ENCODE assay signal across 19 cellular contexts in the genomic region with DNA sequence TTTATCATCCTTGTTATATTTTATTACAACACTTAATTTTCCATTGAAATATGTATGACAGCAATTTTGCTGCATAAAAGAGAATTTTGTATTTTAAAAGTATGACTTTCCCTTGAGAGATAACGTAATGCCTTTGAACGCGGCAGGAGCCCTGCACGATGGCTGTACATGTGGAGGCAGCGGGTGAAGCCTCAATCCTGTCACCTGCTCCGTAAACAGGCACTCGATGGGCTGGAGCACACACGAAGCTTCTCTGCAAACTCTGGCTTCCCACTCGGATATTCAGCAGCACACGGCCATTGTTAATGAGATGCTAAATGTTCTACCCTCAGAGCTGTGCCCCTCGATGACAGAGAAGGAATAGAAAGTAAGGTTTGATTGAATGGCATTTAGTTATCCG.
DNase-seq lines count a peak whose midpoint lies in the region; ATAC-seq and TF ChIP-seq lines count a peak whose summit lies in the region.
"Had no signal": no experiment of that assay in that cellular context is flagged by ENCODE, and none has a peak within 500 bp of the region (broad histone marks: within the 10 kb centered on the region; RNA-seq: fewer than 3 reads in every experiment).

No MANE protein-coding gene starts in this region.

- H3K4me1 ChIP-seq in H9 (ENCODE audit: insufficient read depth, low read length) (no peaks in the 10 kb centered on the region), colonic mucosa (no peaks in the 10 kb centered on the region), neuronal stem cell (ENCODE audit: control insufficient read depth in 2 of 2, insufficient read depth in 1 of 2, low read depth in 1 of 2, low read length in 2 of 2) (peaks cover 0 to 2% of the 10 kb centered on the region in 2 donors)
- H3K4me1 ChIP-seq: BLaER1, Caco-2, HAP-1 had no signal

- H3K27ac Mint-ChIP-seq in H9 (no peak overlapping the region), progenitor cell of endocrine pancreas (no peak overlapping the region)
- H3K27ac Mint-ChIP-seq: B cell; CD4-positive, CD25-positive, alpha-beta regulatory T cell; CD8-positive, alpha-beta T cell; GM23338; HFFc6 had no signal

- H3K23me2 ChIP-seq in H9 (ENCODE audit: insufficient read length, low read depth, low read length, poor library complexity, severe bottlenecking): no peaks in the 10 kb centered on the region

- H3K4ac ChIP-seq in H9 (ENCODE audit: low read depth, low read length) (no peak overlapping the region), neuronal stem cell (ENCODE audit: low read length) (no peak overlapping the region)

- H3K27me3 Mint-ChIP-seq in H9 (ENCODE audit: low read depth): peaks cover 100% of the 10 kb centered on the region
- peaks cover 56% of the 10 kb centered on the region for H3K27me3 Mint-ChIP-seq in progenitor cell of endocrine pancreas

- H3K18ac ChIP-seq in H9 (ENCODE audit: insufficient read length, low read depth, low read length) (no peak overlapping the region), neuronal stem cell (ENCODE audit: low read length) (no peak overlapping the region)

- H3K4me3 Mint-ChIP-seq in H9 (no peak overlapping the region), progenitor cell of endocrine pancreas (ENCODE audit: low read depth) (no peak overlapping the region)
- H3K4me3 Mint-ChIP-seq: B cell; CD4-positive, CD25-positive, alpha-beta regulatory T cell; CD8-positive, alpha-beta T cell; GM23338; HFFc6 had no signal

- ATAC-seq in GM19324 (IDR thresholded peaks at IDR 0.05; ENCODE audit: low FRiP score, unreplicated experiment): no peak
- ATAC-seq: CD8-positive, alpha-beta T cell; GM23338 had no signal

- no peak overlapping the region for H4K8ac ChIP-seq in H9 (replicated peaks; ENCODE audit: insufficient read length, low read depth, low read length)
- no peak overlapping the region for H4K8ac ChIP-seq in neuronal stem cell (ENCODE audit: low read depth, low read length)

- H2BK12ac ChIP-seq in H9 (ENCODE audit: insufficient read length, low read depth, low read length) (no peak overlapping the region), neuronal stem cell (ENCODE audit: low read length) (no peak overlapping the region)

- no peaks in the 10 kb centered on the region for H4K20me1 ChIP-seq in H9 (ENCODE audit: control insufficient read depth, insufficient read depth, insufficient read length)
- H4K20me1 ChIP-seq: BLaER1 had no signal

- H3K4me3 ChIP-seq in colonic mucosa (no peak overlapping the region), neuronal stem cell (ENCODE audit: low read length in 2 of 2) (no peak overlapping the region)
- H3K4me3 ChIP-seq: BLaER1, GM23338, HAP-1 had no signal

- peaks cover under 1% of the 10 kb centered on the region in 2 experiments; a peak in 1 of 5 replicates for H3K9me3 Mint-ChIP-seq in H9
- H3K9me3 Mint-ChIP-seq in progenitor cell of endocrine pancreas (ENCODE audit: low read depth): no peaks in the 10 kb centered on the region
- H3K9me3 Mint-ChIP-seq: CD8-positive, alpha-beta T cell; HFFc6 had no signal

- H3K36me3 Mint-ChIP-seq in H9 (ENCODE audit: insufficient read depth in 1 of 3, low read depth in 3 of 3) (no peaks in the 10 kb centered on the region; a peak in 2 of 7 replicates), progenitor cell of endocrine pancreas (ENCODE audit: insufficient read depth) (no peaks in the 10 kb centered on the region)
- H3K36me3 Mint-ChIP-seq: CD4-positive, CD25-positive, alpha-beta regulatory T cell; CD8-positive, alpha-beta T cell had no signal

- no peak overlapping the region for H3K56ac ChIP-seq in H9 (ENCODE audit: insufficient read length, low read depth, low read length)

- no peaks in the 10 kb centered on the region for H3K79me2 ChIP-seq in H9 (ENCODE audit: insufficient read depth, low read length)

- DNase-seq in H9 (peak; percentile 10), NCI-H69 (lab: John Stamatoyannopoulos, UW) (peak; percentile 8), colonic mucosa (peak; percentile 10), neuronal stem cell (ENCODE audit: low spot score) (no peak), NCI-H345 (lab: John Stamatoyannopoulos, UW) (no peak), SKM-1 (lab: John Stamatoyannopoulos, UW; ENCODE audit: unreplicated experiment) (no peak), progenitor cell of endocrine pancreas (ENCODE audit: low spot score, unreplicated experiment) (no peak)
- DNase-seq: Caco-2; CD4-positive, CD25-positive, alpha-beta regulatory T cell; CD8-positive, alpha-beta T cell; DMS153; DND-41; HFFc6 had no signal

- H2BK20ac ChIP-seq in H9 (ENCODE audit: low read depth, low read length, poor library complexity, severe bottlenecking): no peak overlapping the region

- H2AFZ ChIP-seq in H9 (ENCODE audit: low read length): no peak overlapping the region
- H2AFZ ChIP-seq in neuronal stem cell (ENCODE audit: low read length): no peak overlapping the region
- H2AFZ ChIP-seq: GM23338 had no signal

- no peak overlapping the region for H4K91ac ChIP-seq in H9 (ENCODE audit: insufficient read length, low read depth, low read length)
- H4K91ac ChIP-seq in neuronal stem cell (ENCODE audit: low read depth, low read length, poor library complexity): no peak overlapping the region

- H3K27me3 ChIP-seq in H9 (ENCODE audit: insufficient read depth, low read length) (peaks cover 9% of the 10 kb centered on the region; the same call in 1 of the 2 replicates), colonic mucosa (no peaks in the 10 kb centered on the region), neuronal stem cell (ENCODE audit: control insufficient read depth in 3 of 3, insufficient read depth in 3 of 3, low read depth in 1 of 3, low read length in 3 of 3) (peaks cover 2 to 17% (median 4%) of the 10 kb centered on the region in 3 experiments)
- H3K27me3 ChIP-seq: BLaER1 had no signal

- H4K5ac ChIP-seq in H9 (ENCODE audit: insufficient read length, low read depth, low read length): no peak overlapping the region

- H2BK5ac ChIP-seq in H9 (ENCODE audit: insufficient read length, low read length) (no peak overlapping the region), neuronal stem cell (ENCODE audit: low read length) (no peak overlapping the region)

- H3K27ac ChIP-seq in H9 (ENCODE audit: insufficient read length, low read depth, low read length): no peak overlapping the region
- no peak overlapping the region for H3K27ac ChIP-seq in colonic mucosa
- H3K27ac ChIP-seq in neuronal stem cell (replicated peaks; ENCODE audit: low read length): no peak overlapping the region
- H3K27ac ChIP-seq: BLaER1, C4-2B had no signal

- TF ChIP-seq CTCF in H9 (conservative IDR thresholded peaks at IDR 0.05): no peak
- TF ChIP-seq CTCF in colonic mucosa (IDR thresholded peaks at IDR 0.05): no peak
- TF ChIP-seq CTCF in progenitor cell of endocrine pancreas (IDR thresholded peaks at IDR 0.05; ENCODE audit: unreplicated experiment): no peak

- H2BK120ac ChIP-seq in H9 (ENCODE audit: low read depth, low read length, poor library complexity, severe bottlenecking): no peak overlapping the region
- no peak overlapping the region for H2BK120ac ChIP-seq in neuronal stem cell (ENCODE audit: low read depth, low read length)

- no peak overlapping the region for H3K14ac ChIP-seq in H9 (ENCODE audit: insufficient read depth, low read length)
- peak overlapping the region; percentile 65 for H3K14ac ChIP-seq in neuronal stem cell (ENCODE audit: low read length)

- no peak overlapping the region for H3T11ph ChIP-seq in H9 (ENCODE audit: low read length)

- H3K79me1 ChIP-seq in H9 (ENCODE audit: insufficient read depth, low read depth, low read length, poor library complexity, severe bottlenecking) (no peaks in the 10 kb centered on the region), neuronal stem cell (ENCODE audit: low read depth, low read length) (no peaks in the 10 kb centered on the region)

- H2AK5ac ChIP-seq in H9 (ENCODE audit: insufficient read length, low read length): no peak overlapping the region
- H2AK5ac ChIP-seq in neuronal stem cell (ENCODE audit: low read depth, low read length): no peak overlapping the region

- H3K4me2 ChIP-seq in H9 (ENCODE audit: insufficient read depth, insufficient read length, low read length) (no peak overlapping the region), neuronal stem cell (ENCODE audit: insufficient read depth, low read length, poor library complexity, severe bottlenecking) (no peak overlapping the region)
- H3K4me2 ChIP-seq: BLaER1, GM23338 had no signal

- H3K23ac ChIP-seq in H9 (ENCODE audit: insufficient read length, low read depth, low read length): no peak overlapping the region
- H3K23ac ChIP-seq in neuronal stem cell (ENCODE audit: low read depth, low read length, poor library complexity): no peak overlapping the region

- H2BK15ac ChIP-seq in H9 (ENCODE audit: low read depth, low read length): no peak overlapping the region
- no peak overlapping the region for H2BK15ac ChIP-seq in neuronal stem cell (ENCODE audit: low read length)

- no peak overlapping the region for H3K9ac ChIP-seq in H9 (ENCODE audit: extremely low read depth, insufficient read length, low read length)
- H3K9ac ChIP-seq in colonic mucosa (ENCODE audit: low read depth in 2 of 2, low read length in 2 of 2): no peak overlapping the region
- no peak overlapping the region for H3K9ac ChIP-seq in neuronal stem cell (ENCODE audit: low read depth, low read length, poor library complexity)
- H3K9ac ChIP-seq: BLaER1 had no signal

- H3K9me3 ChIP-seq in H9 (ENCODE audit: control insufficient read depth, low read depth, low read length): no peaks in the 10 kb centered on the region
- H3K9me3 ChIP-seq in colonic mucosa: no peaks in the 10 kb centered on the region
- H3K9me3 ChIP-seq in neuronal stem cell (replicated peaks in 1 of 2; ENCODE audit: control insufficient read depth in 2 of 2, insufficient read depth in 1 of 2, low read depth in 1 of 2, low read length in 2 of 2): peaks cover 0 to 2% of the 10 kb centered on the region in 2 donors
- H3K9me3 ChIP-seq: BLaER1, Caco-2, HAP-1 had no signal

- intact Hi-C loops in colonic mucosa (cut with DNase I): no loop called here

- no peaks in the 10 kb centered on the region for H3K36me3 ChIP-seq in colonic mucosa
- H3K36me3 ChIP-seq in neuronal stem cell (replicated peaks in 1 of 2; ENCODE audit: control insufficient read depth in 2 of 2, insufficient read depth in 2 of 2, low read length in 2 of 2): no peaks in the 10 kb centered on the region
- H3K36me3 ChIP-seq: BLaER1, HAP-1 had no signal

- no CpG with 5 or more reads among the region's 12 CpGs for WGBS in H9 (ENCODE audit: extremely low coverage, insufficient read length, low lambda C conversion rate)
- no CpG with 5 or more reads among the region's 12 CpGs for WGBS in neuronal stem cell (ENCODE audit: extremely low coverage in 2 of 2, insufficient read length in 2 of 2, insufficient replicate concordance in 1 of 2), 2 donors

- peaks cover 0 to 2% of the 10 kb centered on the region in 2 experiments; a peak in 1 of 4 replicates for H3K4me1 Mint-ChIP-seq in H9
- no peaks in the 10 kb centered on the region for H3K4me1 Mint-ChIP-seq in progenitor cell of endocrine pancreas (ENCODE audit: low read depth)
- H3K4me1 Mint-ChIP-seq: B cell; CD4-positive, CD25-positive, alpha-beta regulatory T cell; GM23338 had no signal

Comparison
In these comparisons a context has a peak if more than half of its experiments do, and no peak if none do; other contexts are left out.
1. DNase-seq: peak in H9 (single experiment), NCI-H69 (single experiment) and colonic mucosa (single experiment); none in neuronal stem cell (single experiment), NCI-H345 (single experiment), SKM-1 (single experiment) and progenitor cell of endocrine pancreas (single experiment).